In genomic region chr17:2369551-2370210, GRCh38 we compare ENCODE assay signal across 11 cellular contexts. TPM values are rescaled to one million over a fixed set of nuclear protein-coding genes. Genes with fewer than 3 reads are reported as not detected.
A peak's percentile ranks its signal among the peaks of the same experiment; 100 is the strongest.
DNase-seq lines count a peak whose midpoint lies in the region; ATAC-seq, FAIRE-seq and TF ChIP-seq lines count a peak whose summit lies in the region.
"Had no signal": no experiment of that assay in that cellular context is flagged by ENCODE, and none has a peak within 500 bp of the region (broad histone marks: within the 10 kb centered on the region; RNA-seq: fewer than 3 reads in every experiment).

No MANE protein-coding gene starts in this region.

- H3K36me3 Mint-ChIP-seq in nephron (ENCODE audit: low read depth) = peaks cover 5% of the 10 kb centered on the region
- H3K36me3 Mint-ChIP-seq in activated naive CD8-positive, alpha-beta T cell treated with anti-CD3 and anti-CD28 coated beads for 36 hours = no peaks in the 10 kb centered on the region

- H3K23ac ChIP-seq in IMR-90 (ENCODE audit: low read depth, low read length) (no peak overlapping the region), H1 (ENCODE audit: insufficient read length) (no peak overlapping the region)

- no peaks in the 10 kb centered on the region for H3K23me2 ChIP-seq in H1 (ENCODE audit: low read depth, low read length)

- H3K18ac ChIP-seq in IMR-90 (ENCODE audit: low read depth, low read length) (no peak overlapping the region), H1 (ENCODE audit: extremely low read depth, low read length) (no peak overlapping the region)

- ATAC-seq in IMR-90 (ENCODE audit: low read depth) = no peak
- ATAC-seq: esophagus mucosa had no signal

- H2BK5ac ChIP-seq in IMR-90 (ENCODE audit: low read depth, low read length, poor library complexity, severe bottlenecking) (no peak overlapping the region), H1 (ENCODE audit: low read depth, low read length) (peak overlapping the region; percentile 44; the same call in 1 of the 2 replicates)

- peak; percentile 50 for DNase-seq in ELF-1 (ENCODE audit: low read depth, low spot score)
- DNase-seq in IMR-90 = no peak
- DNase-seq in H1 (ENCODE audit: low read depth in 1 of 2, low spot score in 2 of 2) = peak in 1 of 2 experiments; percentile 77
- no peak for DNase-seq in foreskin melanocyte
- DNase-seq in putamen (ENCODE audit: low spot score) = no peak
- DNase-seq in activated naive CD8-positive, alpha-beta T cell treated with anti-CD3 and anti-CD28 coated beads for 36 hours = no peak
- DNase-seq: Calu3, caudate nucleus, NCI-H2171 treated with DMSO at 0.1 percent for 48 hours had no signal

- peak overlapping the region; percentile 42 for H2AK9ac ChIP-seq in IMR-90 (replicated peaks; ENCODE audit: low read depth, low read length, poor library complexity)

- POLR2A ChIA-PET in IMR-90 (lab: Charles Lee; ENCODE audit: unreplicated experiment) (no interaction called here), H1 (lab: Charles Lee; ENCODE audit: partially characterized antibody) (interaction anchor here (0.7 to 5.7 kb wide), 14 partner anchors 9 to 354 kb away, joined by 3 to 34 read pairs (median 4); partner anchors contain the start of genes SGSM2, SMG6, SRR and TSR1)

- no peak overlapping the region for H3K14ac ChIP-seq in IMR-90 (replicated peaks; ENCODE audit: low read depth, low read length)
- H3K14ac ChIP-seq in H1 (ENCODE audit: insufficient read length) = no peak overlapping the region

- FAIRE-seq in H1 (lab: Jason Lieb, UNC) = no peak

- H3K9me3 ChIP-seq in IMR-90 (ENCODE audit: control insufficient read depth, insufficient read depth, low read length) = no peaks in the 10 kb centered on the region
- H3K9me3 ChIP-seq in H1 (ENCODE audit: insufficient read depth in 2 of 2, low read depth in 1 of 2, low read length in 1 of 2) = no peaks in the 10 kb centered on the region

- H2AFZ ChIP-seq in IMR-90 (replicated peaks; ENCODE audit: low read length, poor library complexity) (peak overlapping the region; percentile 29), H1 (ENCODE audit: low read length) (no peak overlapping the region)

- no peak overlapping the region for H3K4me3 ChIP-seq in IMR-90 (ENCODE audit: insufficient read depth, low read depth, low read length)
- H3K4me3 ChIP-seq in H1 (ENCODE audit: extremely low read depth in 1 of 4, insufficient read depth in 2 of 4, low read depth in 3 of 4, low read length in 4 of 4) = no peak overlapping the region

- TF ChIP-seq RAD21 in IMR-90 (IDR thresholded peaks at IDR 0.05; ENCODE audit: low read length) = no peak
- TF ChIP-seq RAD21 in H1 (IDR thresholded peaks at IDR 0.05 in 1 of 2, conservative IDR thresholded peaks at IDR 0.05 in 1 of 2; ENCODE audit: low read depth in 2 of 2, low read length in 2 of 2) = peak; percentile 53 to 64

- CTCF ChIA-PET in IMR-90 (lab: Yijun Ruan, JAX) (interaction anchor here (1.2 kb wide), 1 partner anchor 13 kb away, joined by 3 read pairs; no protein-coding TSS in a partner anchor), H1 (lab: Charles Lee; ENCODE audit: partially characterized antibody) (interaction anchor here (0.6 to 13.4 kb wide), 26 partner anchors 8 to 574 kb away, joined by 3 to 209 read pairs (median 4); partner anchors contain the start of gene TSR1)

- no peaks in the 10 kb centered on the region for H3K27me3 Mint-ChIP-seq in nephron (ENCODE audit: low read depth)
- no peaks in the 10 kb centered on the region for H3K27me3 Mint-ChIP-seq in activated naive CD8-positive, alpha-beta T cell treated with anti-CD3 and anti-CD28 coated beads for 36 hours

- intact Hi-C loops in IMR-90 (cut with micrococcal nuclease) = no loop called here

- H2BK15ac ChIP-seq in IMR-90 (ENCODE audit: low read depth, low read length) = no peak overlapping the region
- H2BK15ac ChIP-seq in H1 (ENCODE audit: low read length) = no peak overlapping the region; the same call in 1 of the 2 replicates

- dilution Hi-C loops in IMR-90 (cut with HindIII; ENCODE audit: low sequenced_read_pairs, unreplicated experiment) = no loop called here

- H2AK5ac ChIP-seq in IMR-90 (ENCODE audit: low read depth, low read length) (no peak overlapping the region), H1 (ENCODE audit: low read depth, low read length) (peak overlapping the region; percentile 57; the same call in 1 of the 2 replicates)

- H3K27me3 ChIP-seq in IMR-90 (ENCODE audit: control insufficient read depth, insufficient read depth, low read length) = no peaks in the 10 kb centered on the region
- no peaks in the 10 kb centered on the region for H3K27me3 ChIP-seq in H1 (replicated peaks in 1 of 4; ENCODE audit: control insufficient read depth in 3 of 4, extremely low read depth in 1 of 4, insufficient read depth in 3 of 4, low read length in 3 of 4)

- H3K9ac ChIP-seq in IMR-90 (ENCODE audit: low read depth, low read length) = no peak overlapping the region
- no peak overlapping the region for H3K9ac ChIP-seq in H1 (replicated peaks in 1 of 4; ENCODE audit: extremely low read depth in 1 of 4, low read depth in 3 of 4, low read length in 3 of 4)

- H3K79me1 ChIP-seq in IMR-90 (ENCODE audit: low read depth in 1 of 2, low read length in 2 of 2) (no peaks in the 10 kb centered on the region), H1 (ENCODE audit: low read depth, low read length) (no peaks in the 10 kb centered on the region)

- TF ChIP-seq CTCF in IMR-90 (conservative IDR thresholded peaks at IDR 0.05; ENCODE audit: low read depth, low read length) (no peak), H1 (IDR thresholded peaks at IDR 0.05; ENCODE audit: control extremely low read depth in 1 of 3, insufficient read depth in 1 of 3, low read depth in 1 of 3, low read length in 3 of 3) (peak; percentile 45 to 54 (median 48)), nephron (IDR thresholded peaks at IDR 0.05; ENCODE audit: unreplicated experiment in 3 of 3) (peak in 1 of 3 experiments; percentile 22)

- H3K4ac ChIP-seq in IMR-90 (ENCODE audit: low read depth, low read length) = no peak overlapping the region
- no peak overlapping the region for H3K4ac ChIP-seq in H1 (replicated peaks; ENCODE audit: insufficient read length, low read depth, low read length)

- H3K4me2 ChIP-seq in IMR-90 (ENCODE audit: low read depth, low read length) (no peak overlapping the region), H1 (ENCODE audit: insufficient read depth in 1 of 2, low read depth in 2 of 2, low read length in 2 of 2) (no peak overlapping the region; a peak in 1 of 4 replicates)

- no peaks in the 10 kb centered on the region for H3K9me1 ChIP-seq in IMR-90 (ENCODE audit: insufficient read depth, low read length)

- no peak overlapping the region for H3K4me3 Mint-ChIP-seq in nephron
- H3K4me3 Mint-ChIP-seq in activated naive CD8-positive, alpha-beta T cell treated with anti-CD3 and anti-CD28 coated beads for 36 hours = no peak overlapping the region

- no peak for TF ChIP-seq EP300 in H1 (IDR thresholded peaks at IDR 0.05; ENCODE audit: borderline replicate concordance in 1 of 2, low read depth in 2 of 2, low read length in 2 of 2)

- H3K79me2 ChIP-seq in H1 (ENCODE audit: control insufficient read depth in 1 of 2, insufficient read depth in 2 of 2, low read length in 2 of 2) = no peaks in the 10 kb centered on the region

- peaks cover 38% of the 10 kb centered on the region for H3K36me3 ChIP-seq in IMR-90 (ENCODE audit: control insufficient read depth, insufficient read depth, low read length)
- H3K36me3 ChIP-seq in H1 (ENCODE audit: control insufficient read depth in 2 of 4, insufficient read depth in 4 of 4, low read length in 3 of 4) = peaks cover 0 to 11% (median 5%) of the 10 kb centered on the region in 4 experiments; a peak in 4 of 8 replicates

- no TSS peak for BruUV-seq in IMR-90 (replicated peaks; lab: Mats Ljungman, UMichigan)

- peak overlapping the region in 2 of 3 experiments; percentile 31 to 48 for H3K27ac Mint-ChIP-seq in nephron
- H3K27ac Mint-ChIP-seq in activated naive CD8-positive, alpha-beta T cell treated with anti-CD3 and anti-CD28 coated beads for 36 hours = no peak overlapping the region

- H3K4me1 ChIP-seq in IMR-90 (ENCODE audit: control insufficient read depth, insufficient read depth, low read length) = no peaks in the 10 kb centered on the region
- H3K4me1 ChIP-seq in H1 (replicated peaks in 1 of 4; ENCODE audit: control insufficient read depth in 3 of 4, insufficient read depth in 4 of 4, low read length in 3 of 4) = peaks cover 0 to 12% (median 5%) of the 10 kb centered on the region in 4 experiments; a peak in 3 of 7 replicates

- H3K9me3 Mint-ChIP-seq in nephron = no peaks in the 10 kb centered on the region
- H3K9me3 Mint-ChIP-seq in activated naive CD8-positive, alpha-beta T cell treated with anti-CD3 and anti-CD28 coated beads for 36 hours = no peaks in the 10 kb centered on the region

- no peak overlapping the region for H4K8ac ChIP-seq in IMR-90 (ENCODE audit: low read depth in 2 of 2, low read length in 2 of 2)
- H4K8ac ChIP-seq in H1 (ENCODE audit: extremely low read depth, insufficient read depth, low read length) = no peak overlapping the region

- no peaks in the 10 kb centered on the region; the same call in 1 of the 2 replicates for H4K20me1 ChIP-seq in IMR-90 (ENCODE audit: insufficient read depth, low read length)
- peaks cover 2 to 3% of the 10 kb centered on the region in 2 experiments for H4K20me1 ChIP-seq in H1 (replicated peaks in 1 of 2; ENCODE audit: control insufficient read depth in 1 of 2, insufficient read depth in 2 of 2, low read length in 2 of 2)

- H3K4me1 Mint-ChIP-seq in nephron = peaks cover 21% of the 10 kb centered on the region
- no peaks in the 10 kb centered on the region for H3K4me1 Mint-ChIP-seq in activated naive CD8-positive, alpha-beta T cell treated with anti-CD3 and anti-CD28 coated beads for 36 hours

- H2BK120ac ChIP-seq in IMR-90 (ENCODE audit: low read depth, low read length) (no peak overlapping the region), H1 (replicated peaks; ENCODE audit: low read depth, low read length) (no peak overlapping the region)

- H4K91ac ChIP-seq in IMR-90 (ENCODE audit: insufficient read depth, low read depth, low read length) (no peak overlapping the region), H1 (replicated peaks; ENCODE audit: insufficient read length, low read length) (no peak overlapping the region)

- in situ Hi-C loops in IMR-90 (cut with MboI; ENCODE audit: low sequenced_read_pairs) = no loop called here

- no peak for TF ChIP-seq POLR2A in IMR-90 (IDR thresholded peaks at IDR 0.05; ENCODE audit: low read depth, low read length)
- no peak for TF ChIP-seq POLR2A in H1 (IDR thresholded peaks at IDR 0.05; ENCODE audit: control extremely low read depth in 1 of 2, low read depth in 2 of 2, low read length in 2 of 2)

- WGBS in IMR-90 (ENCODE audit: extremely low coverage in 2 of 2, insufficient read length in 1 of 2), 2 experiments = 68% methylated on average over 15 of the region's 20 CpGs; no CpG with 5 or more reads in 1 of the 2 experiments
- WGBS in H1 (ENCODE audit: extremely low coverage in 1 of 2, insufficient coverage in 1 of 2, insufficient read length in 1 of 2, insufficient replicate concordance in 2 of 2, low coverage in 1 of 2, low lambda C conversion rate in 2 of 2, missing lambda C conversion rate in 1 of 2), 2 experiments = 65% methylated on average over 18 of the region's 20 CpGs; no CpG with 5 or more reads in 1 of the 2 experiments

- no peak overlapping the region; the same call in 1 of the 2 replicates for H3K56ac ChIP-seq in IMR-90 (ENCODE audit: extremely low read depth, insufficient read depth, low read length)
- no peak overlapping the region for H3K56ac ChIP-seq in H1 (replicated peaks; ENCODE audit: insufficient read length, low read depth, low read length)

- H4K5ac ChIP-seq in IMR-90 (ENCODE audit: low read depth, low read length) (no peak overlapping the region), H1 (ENCODE audit: insufficient read length, low read depth, low read length) (no peak overlapping the region)

- H3K27ac ChIP-seq in IMR-90 (ENCODE audit: insufficient read depth, low read length) (no peak overlapping the region), H1 (ENCODE audit: low read depth, low read length) (no peak overlapping the region)

- H2BK12ac ChIP-seq in H1 (ENCODE audit: low read depth, low read length) = no peak overlapping the region

- H2BK20ac ChIP-seq in IMR-90 (ENCODE audit: low read depth, low read length) (no peak overlapping the region), H1 (ENCODE audit: low read length) (no peak overlapping the region)

RNA-seq across cellular contexts. Expression of gene MNT, which starts 31.2 kb away (rescaled TPM):
- 1.4 and 1.9 TPM in 2 replicates for total RNA-seq in IMR-90 (2012; rRNA removed)
- polyA plus RNA-seq in IMR-90 (2012; rRNA removed) (8.3 and 9.4 TPM in 2 replicates), H1 (2011; rRNA removed) (5.0 and 9.0 TPM in 2 replicates)
- 7.6 and 9.5 TPM in 2 replicates for polyA plus RNA-seq in IMR-90 (2012; cell fraction: cytosol; rRNA removed)
- polyA plus RNA-seq in IMR-90 (2012; cell fraction: nucleus; rRNA removed; ENCODE audit: low replicate concordance) = 48.6 and 60.0 TPM in 2 replicates
- 16.3 and 17.3 TPM in 2 replicates for total RNA-seq in H1 (2021; fragmentation: NEBNext Ultra II Directional; extraction: Animal tissue kit (Norgen Biotek cat#: 25700))
- 6.1 TPM for polyA plus RNA-seq in H1 (2011; cell fraction: cytosol; rRNA removed)
- polyA plus RNA-seq in H1 (2011; cell fraction: nucleus; rRNA removed) = 12.8 TPM
- 10.9 to 15.7 TPM (median 13.9 TPM) in 4 replicates for polyA plus RNA-seq in H1 (2012, experiment 1 of 2)
- polyA plus RNA-seq in H1 (2012, experiment 2 of 2) = 7.1 TPM
- 12.5 TPM for polyA plus RNA-seq in H1 (2013, experiment 1 of 2)
- polyA plus RNA-seq in H1 (2013, experiment 2 of 2) = 10.8 TPM
- polyA minus RNA-seq in H1 (2011; rRNA and poly(A)+ RNA removed) = 3.2 and 4.2 TPM in 2 replicates
- 8.7 TPM for polyA minus RNA-seq in H1 (2011; cell fraction: cytosol; rRNA and poly(A)+ RNA removed)
- 6.2 TPM for polyA minus RNA-seq in H1 (2011; cell fraction: nucleus; rRNA and poly(A)+ RNA removed)
- 10 to 100 TPM; 23.8 to 25.6 TPM for total RNA-seq in activated naive CD8-positive, alpha-beta T cell treated with anti-CD3 and anti-CD28 coated beads for 36 hours

RNA-seq across cellular contexts. Expression of gene SGSM2, which starts 32.4 kb away (rescaled TPM):
- total RNA-seq in IMR-90 (2012; rRNA removed) = 12.2 and 13.6 TPM in 2 replicates
- polyA plus RNA-seq in IMR-90 (2012; rRNA removed) = 79.6 and 81.2 TPM in 2 replicates
- 30.9 and 35.6 TPM in 2 replicates for polyA plus RNA-seq in IMR-90 (2012; cell fraction: cytosol; rRNA removed)
- polyA plus RNA-seq in IMR-90 (2012; cell fraction: nucleus; rRNA removed; ENCODE audit: low replicate concordance) = 390 and 704 TPM in 2 replicates
- 38.7 and 44.5 TPM in 2 replicates for total RNA-seq in H1 (2021; fragmentation: NEBNext Ultra II Directional; extraction: Animal tissue kit (Norgen Biotek cat#: 25700))
- 77.7 and 93.1 TPM in 2 replicates for polyA plus RNA-seq in H1 (2011; rRNA removed)
- polyA plus RNA-seq in H1 (2011; cell fraction: cytosol; rRNA removed) = 74.8 TPM
- polyA plus RNA-seq in H1 (2011; cell fraction: nucleus; rRNA removed) = 421 TPM
- polyA plus RNA-seq in H1 (2012, experiment 1 of 2) = 50.0 to 79.8 TPM (median 73.4 TPM) in 4 replicates
- 44.8 TPM for polyA plus RNA-seq in H1 (2012, experiment 2 of 2)
- polyA plus RNA-seq in H1 (2013, experiment 1 of 2) = 23.4 TPM
- 21.0 TPM for polyA plus RNA-seq in H1 (2013, experiment 2 of 2)
- polyA minus RNA-seq in H1 (2011; rRNA and poly(A)+ RNA removed) = 33.4 and 41.5 TPM in 2 replicates
- 26.7 TPM for polyA minus RNA-seq in H1 (2011; cell fraction: cytosol; rRNA and poly(A)+ RNA removed)
- 56.2 TPM for polyA minus RNA-seq in H1 (2011; cell fraction: nucleus; rRNA and poly(A)+ RNA removed)
- 10 to 100 TPM; 35.7 to 36.8 TPM for total RNA-seq in activated naive CD8-positive, alpha-beta T cell treated with anti-CD3 and anti-CD28 coated beads for 36 hours

RNA-seq across cellular contexts. Expression of gene TSR1, which starts 33.4 kb away (rescaled TPM):
- total RNA-seq in IMR-90 (2012; rRNA removed) = 72.6 and 79.2 TPM in 2 replicates
- 21.0 and 22.6 TPM in 2 replicates for polyA plus RNA-seq in IMR-90 (2012; rRNA removed)
- 7.4 and 11.3 TPM in 2 replicates for polyA plus RNA-seq in IMR-90 (2012; cell fraction: cytosol; rRNA removed)
- polyA plus RNA-seq in IMR-90 (2012; cell fraction: nucleus; rRNA removed; ENCODE audit: low replicate concordance) = 17.2 and 31.2 TPM in 2 replicates
- total RNA-seq in H1 (2021; fragmentation: NEBNext Ultra II Directional; extraction: Animal tissue kit (Norgen Biotek cat#: 25700)) = 69.7 and 77.0 TPM in 2 replicates
- 14.5 and 17.1 TPM in 2 replicates for polyA plus RNA-seq in H1 (2011; rRNA removed)
- polyA plus RNA-seq in H1 (2011; cell fraction: cytosol; rRNA removed) = 15.8 TPM
- polyA plus RNA-seq in H1 (2011; cell fraction: nucleus; rRNA removed) = 40.3 TPM
- polyA plus RNA-seq in H1 (2012, experiment 1 of 2) = 60.2 to 78.2 TPM (median 70.7 TPM) in 4 replicates
- 7.7 TPM for polyA plus RNA-seq in H1 (2012, experiment 2 of 2)
- 30.5 TPM for polyA plus RNA-seq in H1 (2013, experiment 1 of 2)
- polyA plus RNA-seq in H1 (2013, experiment 2 of 2) = 29.4 TPM
- 32.6 and 37.5 TPM in 2 replicates for polyA minus RNA-seq in H1 (2011; rRNA and poly(A)+ RNA removed)
- polyA minus RNA-seq in H1 (2011; cell fraction: cytosol; rRNA and poly(A)+ RNA removed) = 52.0 TPM
- 82.5 TPM for polyA minus RNA-seq in H1 (2011; cell fraction: nucleus; rRNA and poly(A)+ RNA removed)
- 100 to 1,000 TPM; 115 to 120 TPM for total RNA-seq in activated naive CD8-positive, alpha-beta T cell treated with anti-CD3 and anti-CD28 coated beads for 36 hours
